In genomic region chr3:111910806-111911205, GRCh38 we compare ENCODE assay signal across 14 cellular contexts. TPM values are rescaled to one million over a fixed set of nuclear protein-coding genes. Genes with fewer than 3 reads are reported as not detected.
A peak's percentile ranks its signal among the peaks of the same experiment; 100 is the strongest.
DNase-seq lines count a peak whose midpoint lies in the region; ATAC-seq and TF ChIP-seq lines count a peak whose summit lies in the region.
"Had no signal": no experiment of that assay in that cellular context is flagged by ENCODE, and none has a peak within 500 bp of the region (broad histone marks: within the 10 kb centered on the region; RNA-seq: fewer than 3 reads in every experiment).

No MANE protein-coding gene starts in this region.

- DNase-seq in GM04503 (ENCODE audit: low read depth) (peak; percentile 71), astrocyte of the spinal cord (ENCODE audit: low read depth, low spot score) (peak; percentile 69), right cardiac atrium (no peak), skeletal muscle cell (ENCODE audit: low read depth) (peak; percentile 75), HPDE6-E6E7 (ENCODE audit: extremely low spot score) (no peak), KG1 (lab: John Stamatoyannopoulos, UW) (no peak), iPS-NIHi7 (ENCODE audit: extremely low spot score) (no peak)
- DNase-seq: activated B cell treated with CpG ODN at 0.5 μM for 24 hours; activated naive CD4-positive, alpha-beta T cell treated with Interleukin-2 at 50 U/mL for 16 hours; Caco-2 had no signal

- peaks cover 4% of the 10 kb centered on the region for H3K4me1 ChIP-seq in right cardiac atrium (ENCODE audit: control insufficient read depth, insufficient read depth, low read length)
- H3K4me1 ChIP-seq: HAP-1 had no signal

- intact Hi-C loops in right cardiac atrium (cut with DNase I), result no loop called here

- H3K27me3 ChIP-seq in right cardiac atrium (ENCODE audit: control insufficient read depth, insufficient read depth), result no peaks in the 10 kb centered on the region

- peak overlapping the region; percentile 7 for H3K27ac ChIP-seq in right cardiac atrium (ENCODE audit: low read length)
- H3K27ac ChIP-seq: HL-60 had no signal

- no peaks in the 10 kb centered on the region for H3K9me3 ChIP-seq in right cardiac atrium (ENCODE audit: control insufficient read depth, low read length)
- H3K9me3 ChIP-seq: Caco-2, HAP-1 had no signal

- ATAC-seq in right cardiac atrium (peak; percentile 82 to 83), HG03025 (IDR thresholded peaks at IDR 0.05; ENCODE audit: low FRiP score, unreplicated experiment) (no peak)
- ATAC-seq: Panc1 had no signal

- in situ Hi-C loops in astrocyte of the spinal cord (cut with HindIII; ENCODE audit: low sequenced_read_pairs), result no loop called here

- under 1% methylated on average over 2 of the region's 2 CpGs for WGBS in right cardiac atrium

- TF ChIP-seq CTCF in astrocyte of the spinal cord (IDR thresholded peaks at IDR 0.05; ENCODE audit: low read depth, low read length), result no peak

- no peak overlapping the region for H3K4me3 ChIP-seq in astrocyte of the spinal cord (ENCODE audit: low read depth, low read length)
- H3K4me3 ChIP-seq in right cardiac atrium (ENCODE audit: low read length), result no peak overlapping the region
- H3K4me3 ChIP-seq in skeletal muscle cell (ENCODE audit: low read depth, low read length), result no peak overlapping the region
- H3K4me3 ChIP-seq: HAP-1 had no signal

RNA-seq across cellular contexts. Expression of gene PHLDB2, which starts 51.7 kb away (rescaled TPM):
- 10 to 100 TPM; 10.7 to 22.8 (median 19.0) TPM for total RNA-seq in right cardiac atrium
- polyA plus RNA-seq in right cardiac atrium, result 9.5 TPM

Comparison
In these comparisons a context has a peak if more than half of its experiments do, and no peak if none do; other contexts are left out.
1. DNase-seq: peak in GM04503 (single experiment), astrocyte of the spinal cord (single experiment) and skeletal muscle cell (single experiment); none in right cardiac atrium (0 of 3), HPDE6-E6E7 (single experiment), KG1 (single experiment) and iPS-NIHi7 (single experiment).